In genomic region chr5:60960591-60960990, GRCh38 we compare ENCODE assay signal across 8 cellular contexts. TPM values are rescaled to one million over a fixed set of nuclear protein-coding genes. Genes with fewer than 3 reads are reported as not detected.
DNase-seq lines count a peak whose midpoint lies in the region; ATAC-seq, FAIRE-seq and TF ChIP-seq lines count a peak whose summit lies in the region.
"Had no signal": no experiment of that assay in that cellular context is flagged by ENCODE, and none has a peak within 500 bp of the region (broad histone marks: within the 10 kb centered on the region; RNA-seq: fewer than 3 reads in every experiment).

No MANE protein-coding gene starts in this region.

- no peak overlapping the region for H3K4me2 ChIP-seq in H1 (ENCODE audit: insufficient read depth in 1 of 2, low read depth in 2 of 2, low read length in 2 of 2)

- no peak for TF ChIP-seq POLR2A in H1 (IDR thresholded peaks at IDR 0.05; ENCODE audit: control extremely low read depth in 1 of 2, low read depth in 2 of 2, low read length in 2 of 2)

- peaks cover 0 to 18% of the 10 kb centered on the region in 2 experiments; a peak in 2 of 4 replicates for H3K79me2 ChIP-seq in H1 (ENCODE audit: control insufficient read depth in 1 of 2, insufficient read depth in 2 of 2, low read length in 2 of 2)

- H3K79me1 ChIP-seq in H1 (ENCODE audit: low read depth, low read length), result no peaks in the 10 kb centered on the region

- H4K91ac ChIP-seq in H1 (replicated peaks; ENCODE audit: insufficient read length, low read length), result no peak overlapping the region

- H3K23ac ChIP-seq in H1 (ENCODE audit: insufficient read length), result no peak overlapping the region

- no peak overlapping the region for H4K5ac ChIP-seq in H1 (ENCODE audit: insufficient read length, low read depth, low read length)

- no peak overlapping the region for H2AK5ac ChIP-seq in H1 (ENCODE audit: low read depth, low read length)

- WGBS in H1 (ENCODE audit: extremely low coverage in 1 of 2, insufficient coverage in 1 of 2, insufficient read length in 1 of 2, insufficient replicate concordance in 2 of 2, low coverage in 1 of 2, low lambda C conversion rate in 2 of 2, missing lambda C conversion rate in 1 of 2), 2 experiments, result 63% methylated on average over 2 of the region's 2 CpGs; no CpG with 5 or more reads in 1 of the 2 experiments
- 10 to 18% methylated on average over 2 of the region's 2 CpGs for WGBS in pancreas, 2 donors

- no peak overlapping the region for H3K4ac ChIP-seq in H1 (replicated peaks; ENCODE audit: insufficient read length, low read depth, low read length)

- H2BK5ac ChIP-seq in H1 (ENCODE audit: low read depth, low read length), result no peak overlapping the region

- no peak overlapping the region for H2BK12ac ChIP-seq in H1 (ENCODE audit: low read depth, low read length)

- H3K4me3 ChIP-seq in H1 (ENCODE audit: extremely low read depth in 1 of 4, insufficient read depth in 2 of 4, low read depth in 3 of 4, low read length in 4 of 4), result no peak overlapping the region
- no peak overlapping the region for H3K4me3 ChIP-seq in pancreas

- no peak overlapping the region for H3K14ac ChIP-seq in H1 (ENCODE audit: insufficient read length)

- no peaks in the 10 kb centered on the region for H3K36me3 ChIP-seq in H1 (ENCODE audit: control insufficient read depth in 2 of 4, insufficient read depth in 4 of 4, low read length in 3 of 4)
- H3K36me3 ChIP-seq in pancreas, result no peaks in the 10 kb centered on the region

- FAIRE-seq in H1 (lab: Jason Lieb, UNC) (peak; percentile 62), pancreas (lab: Jason Lieb, UNC) (peak; percentile 20)

- ATAC-seq in pancreas, result no peak
- no peak for ATAC-seq in GM21360 (IDR thresholded peaks at IDR 0.05; ENCODE audit: unreplicated experiment)
- no peak for ATAC-seq in GM19463 (IDR thresholded peaks at IDR 0.05; ENCODE audit: unreplicated experiment)
- ATAC-seq in HG03460 (IDR thresholded peaks at IDR 0.05; ENCODE audit: unreplicated experiment), result no peak

- H4K20me1 ChIP-seq in H1 (replicated peaks in 1 of 2; ENCODE audit: control insufficient read depth in 1 of 2, insufficient read depth in 2 of 2, low read length in 2 of 2), result no peaks in the 10 kb centered on the region

- no peaks in the 10 kb centered on the region for H3K23me2 ChIP-seq in H1 (ENCODE audit: low read depth, low read length)

- no peaks in the 10 kb centered on the region for H3K9me3 ChIP-seq in H1 (ENCODE audit: insufficient read depth in 2 of 2, low read depth in 1 of 2, low read length in 1 of 2)
- no peaks in the 10 kb centered on the region for H3K9me3 ChIP-seq in pancreas

- H2AFZ ChIP-seq in H1 (ENCODE audit: low read length), result no peak overlapping the region

- H3K27ac ChIP-seq in H1 (ENCODE audit: low read depth, low read length) (no peak overlapping the region), pancreas (no peak overlapping the region)

- H3K56ac ChIP-seq in H1 (replicated peaks; ENCODE audit: insufficient read length, low read depth, low read length), result no peak overlapping the region

- no peak overlapping the region for H4K8ac ChIP-seq in H1 (ENCODE audit: extremely low read depth, insufficient read depth, low read length)

- TF ChIP-seq CTCF in LNCAP (IDR thresholded peaks at IDR 0.05) (peak; percentile 63), H1 (IDR thresholded peaks at IDR 0.05; ENCODE audit: control extremely low read depth in 1 of 3, insufficient read depth in 1 of 3, low read depth in 1 of 3, low read length in 3 of 3) (peak in 2 of 3 experiments; percentile 29 to 43; a peak in 2 of 4 replicates), pancreas (IDR thresholded peaks at IDR 0.05) (peak in 1 of 4 donors; percentile 32)

- CTCF ChIA-PET in H1 (lab: Charles Lee; ENCODE audit: partially characterized antibody), result interaction anchor here (0.7 to 1.6 kb wide), 14 partner anchors 10 to 361 kb away, joined by 3 to 6 read pairs (median 3); no protein-coding TSS in a partner anchor

- intact Hi-C loops in pancreas (cut with DNase I), result no loop called here

- no peak overlapping the region for H2BK15ac ChIP-seq in H1 (ENCODE audit: low read length)

- no peak overlapping the region for H2BK20ac ChIP-seq in H1 (ENCODE audit: low read length)

- POLR2A ChIA-PET in H1 (lab: Charles Lee; ENCODE audit: partially characterized antibody), result interaction anchor here (1.0 kb wide), 1 partner anchor 260 kb away, joined by 3 read pairs; no protein-coding TSS in a partner anchor

- H3K9ac ChIP-seq in H1 (replicated peaks in 1 of 4; ENCODE audit: extremely low read depth in 1 of 4, low read depth in 3 of 4, low read length in 3 of 4), result no peak overlapping the region

- peak; percentile 61 to 65 for TF ChIP-seq RAD21 in H1 (IDR thresholded peaks at IDR 0.05 in 1 of 2, conservative IDR thresholded peaks at IDR 0.05 in 1 of 2; ENCODE audit: low read depth in 2 of 2, low read length in 2 of 2)

- no peaks in the 10 kb centered on the region for H3K4me1 ChIP-seq in H1 (replicated peaks in 1 of 4; ENCODE audit: control insufficient read depth in 3 of 4, insufficient read depth in 4 of 4, low read length in 3 of 4)
- peaks cover 0 to 4% (median 0%) of the 10 kb centered on the region in 3 donors for H3K4me1 ChIP-seq in pancreas

- H3K18ac ChIP-seq in H1 (ENCODE audit: extremely low read depth, low read length), result no peak overlapping the region

- H2BK120ac ChIP-seq in H1 (replicated peaks; ENCODE audit: low read depth, low read length), result no peak overlapping the region

- H3K27me3 ChIP-seq in H1 (replicated peaks in 1 of 4; ENCODE audit: control insufficient read depth in 3 of 4, extremely low read depth in 1 of 4, insufficient read depth in 3 of 4, low read length in 3 of 4), result no peaks in the 10 kb centered on the region
- H3K27me3 ChIP-seq in pancreas, result no peaks in the 10 kb centered on the region

- DNase-seq in GM03348 (ENCODE audit: low spot score), result peak; percentile 31
- no peak for DNase-seq in H1 (ENCODE audit: low read depth in 1 of 2, low spot score in 2 of 2)
- no peak for DNase-seq in pancreas
- DNase-seq: activated B cell treated with CpG ODN at 0.5 μM for 24 hours had no signal

- TF ChIP-seq EP300 in H1 (IDR thresholded peaks at IDR 0.05; ENCODE audit: borderline replicate concordance in 1 of 2, low read depth in 2 of 2, low read length in 2 of 2), result no peak

TF ChIP-seq in H1, 55 proteins besides CTCF, POLR2A, EP300 and RAD21:
- TF ChIP-seq EGR1 (IDR thresholded peaks at IDR 0.05; ENCODE audit: borderline replicate concordance, low read depth, low read length), result no peak
- no peak for TF ChIP-seq CBX5 (IDR thresholded peaks at IDR 0.05; ENCODE audit: low read depth, low read length)
- no peak for TF ChIP-seq JUND (IDR thresholded peaks at IDR 0.05; ENCODE audit: low read length)
- TF ChIP-seq BRCA1 (IDR thresholded peaks at IDR 0.05; ENCODE audit: low read depth, low read length), result no peak
- TF ChIP-seq POLR2AphosphoS5 (IDR thresholded peaks at IDR 0.05; ENCODE audit: low read depth, low read length), result no peak
- no peak for TF ChIP-seq TEAD4 (IDR thresholded peaks at IDR 0.05; ENCODE audit: low read depth, low read length)
- no peak for TF ChIP-seq ASH2L (IDR thresholded peaks at IDR 0.05; ENCODE audit: low read length)
- no peak for TF ChIP-seq SP1 (IDR thresholded peaks at IDR 0.05; ENCODE audit: low read depth, low read length)
- TF ChIP-seq SIN3A (conservative IDR thresholded peaks at IDR 0.05 in 1 of 2, IDR thresholded peaks at IDR 0.05 in 1 of 2; ENCODE audit: low read depth in 1 of 2, low read length in 2 of 2), result no peak
- no peak for TF ChIP-seq NANOG (IDR thresholded peaks at IDR 0.05; ENCODE audit: insufficient read depth, low read depth, low read length, poor library complexity, severe bottlenecking)
- no peak for TF ChIP-seq SUZ12 (IDR thresholded peaks at IDR 0.05; ENCODE audit: low read length)
- TF ChIP-seq SAP30 (IDR thresholded peaks at IDR 0.05; ENCODE audit: insufficient read depth, insufficient replicate concordance, low read length), result no peak
- no peak for TF ChIP-seq RXRA (IDR thresholded peaks at IDR 0.05; ENCODE audit: insufficient read depth, low read depth, low read length)
- no peak for TF ChIP-seq TAF7 (optimal IDR thresholded peaks at IDR 0.05; ENCODE audit: borderline replicate concordance, low read depth, low read length)
- no peak for TF ChIP-seq MAFK (IDR thresholded peaks at IDR 0.05; ENCODE audit: low read depth, low read length)
- TF ChIP-seq SRF (IDR thresholded peaks at IDR 0.05; ENCODE audit: low read depth, low read length), result no peak
TF ChIP-seq in H1: peak in this region for 0.

RNA-seq across cellular contexts. Expression of gene NDUFAF2, which starts 15.6 kb away (rescaled TPM):
- total RNA-seq in H1 (2021; fragmentation: NEBNext Ultra II Directional; extraction: Animal tissue kit (Norgen Biotek cat#: 25700)), result 46.5 and 50.8 TPM in 2 replicates
- polyA plus RNA-seq in H1 (2011; rRNA removed), result 7.1 and 10.7 TPM in 2 replicates
- 30.9 TPM for polyA plus RNA-seq in H1 (2011; cell fraction: cytosol; rRNA removed)
- 10.6 TPM for polyA plus RNA-seq in H1 (2011; cell fraction: nucleus; rRNA removed)
- polyA plus RNA-seq in H1 (2012, experiment 1 of 2), result 35.6 to 55.6 TPM (median 43.3 TPM) in 4 replicates
- 81.9 TPM for polyA plus RNA-seq in H1 (2012, experiment 2 of 2)
- polyA plus RNA-seq in H1 (2013, experiment 1 of 2), result 153 TPM
- 154 TPM for polyA plus RNA-seq in H1 (2013, experiment 2 of 2)
- polyA minus RNA-seq in H1 (2011; rRNA and poly(A)+ RNA removed), result 4.3 and 4.4 TPM in 2 replicates
- polyA minus RNA-seq in H1 (2011; cell fraction: cytosol; rRNA and poly(A)+ RNA removed), result 27.5 TPM
- polyA minus RNA-seq in H1 (2011; cell fraction: nucleus; rRNA and poly(A)+ RNA removed), result 19.2 TPM
- total RNA-seq in pancreas, result 10 to 100 TPM in 5 of 6 donors, 1 to 10 TPM in 1; 9.4 to 14.8 (median 11.6) TPM
- 10 to 100 TPM; 22.8 to 28.6 TPM for polyA plus RNA-seq in pancreas

RNA-seq across cellular contexts. Expression of gene ERCC8, which starts 15.7 kb away (rescaled TPM):
- 14.8 and 17.3 TPM in 2 replicates for total RNA-seq in H1 (2021; fragmentation: NEBNext Ultra II Directional; extraction: Animal tissue kit (Norgen Biotek cat#: 25700))
- polyA plus RNA-seq in H1 (2011; rRNA removed) (13.3 and 17.3 TPM in 2 replicates), pancreas (1 to 10 TPM; 3.2 to 4.4 TPM)
- 22.3 TPM for polyA plus RNA-seq in H1 (2011; cell fraction: cytosol; rRNA removed)
- polyA plus RNA-seq in H1 (2011; cell fraction: nucleus; rRNA removed), result 10.0 TPM
- 9.2 to 15.8 TPM (median 13.1 TPM) in 4 replicates for polyA plus RNA-seq in H1 (2012, experiment 1 of 2)
- polyA plus RNA-seq in H1 (2012, experiment 2 of 2), result 3.0 TPM
- polyA plus RNA-seq in H1 (2013, experiment 1 of 2), result 7.7 TPM
- 8.2 TPM for polyA plus RNA-seq in H1 (2013, experiment 2 of 2)
- polyA minus RNA-seq in H1 (2011; rRNA and poly(A)+ RNA removed), result 27.5 and 38.1 TPM in 2 replicates
- polyA minus RNA-seq in H1 (2011; cell fraction: cytosol; rRNA and poly(A)+ RNA removed), result 20.4 TPM
- polyA minus RNA-seq in H1 (2011; cell fraction: nucleus; rRNA and poly(A)+ RNA removed), result 53.8 TPM
- 1 to 10 TPM; 2.6 to 5.0 (median 4.1) TPM for total RNA-seq in pancreas
